ENCODE assay signal across 9 cellular contexts in genomic region chr5:138180183-138180782, GRCh38. TPM values are rescaled to one million over a fixed set of nuclear protein-coding genes. Genes with fewer than 3 reads are reported as not detected.
A peak's percentile ranks its signal among the peaks of the same experiment; 100 is the strongest.
DNase-seq lines count a peak whose midpoint lies in the region; ATAC-seq, FAIRE-seq and TF ChIP-seq lines count a peak whose summit lies in the region.
"Had no signal": no experiment of that assay in that cellular context is flagged by ENCODE, and none has a peak within 500 bp of the region (broad histone marks: within the 10 kb centered on the region; RNA-seq: fewer than 3 reads in every experiment).

No MANE protein-coding gene starts in this region.

- H3K4me1 ChIP-seq in K562 (replicated peaks in 1 of 2; ENCODE audit: control insufficient read depth in 2 of 2, insufficient read depth in 2 of 2, low read length in 2 of 2) (peaks cover 4 to 5% of the 10 kb centered on the region in 2 experiments; a peak in 2 of 5 replicates), right atrium auricular region (peaks cover 0 to 19% of the 10 kb centered on the region in 2 donors)

- H3K79me2 ChIP-seq in K562 (ENCODE audit: control insufficient read depth, insufficient read depth, low read length) = peaks cover 51% of the 10 kb centered on the region

- POLR2A ChIA-PET in K562 (lab: Yijun Ruan, JAX) = interaction anchor here (0.8 to 4.6 kb wide), 7 partner anchors 8 to 367 kb away, joined by 3 to 31 read pairs (median 3); no protein-coding TSS in a partner anchor

- BruUV-seq in K562 (replicated peaks; lab: Mats Ljungman, UMichigan) = no TSS peak

- peak overlapping the region; percentile 28; the same call in 1 of the 2 replicates for H2AFZ ChIP-seq in K562 (ENCODE audit: low read depth, low read length)

- H3K36me3 ChIP-seq in K562 (ENCODE audit: control insufficient read depth, insufficient read depth, low read length) = peaks cover 61% of the 10 kb centered on the region
- peaks cover 9% of the 10 kb centered on the region for H3K36me3 ChIP-seq in right atrium auricular region

- H3K9ac ChIP-seq in K562 (ENCODE audit: insufficient read depth in 1 of 2, low read depth in 2 of 2, low read length in 2 of 2) = peak overlapping the region in 1 of 2 experiments; percentile 97; a peak in 2 of 4 replicates

- peak; percentile 35 for DNase-seq in DMS 273 treated with DMSO at 0.1 percent for 48 hours (lab: John Stamatoyannopoulos, UW)
- peak; percentile 42 for DNase-seq in HPDE6-E6E7 (ENCODE audit: extremely low spot score)
- DNase-seq in NCI-H748 (lab: John Stamatoyannopoulos, UW; ENCODE audit: unreplicated experiment) = peak; percentile 79
- DNase-seq in K562 (ENCODE audit: extremely low read depth in 1 of 4, low spot score in 3 of 4) = peak; percentile 45 to 79 (median 53)
- DNase-seq in medulla oblongata (ENCODE audit: extremely low spot score) = peak; percentile 18
- DNase-seq in stimulated activated CD4-positive, alpha-beta T cell treated with anti-CD3 and anti-CD28 coated beads, Interleukin-4, amount 100 ng/mL, for 24 hours = no peak
- no peak for DNase-seq in activated effector memory CD4-positive, alpha-beta T cell treated with anti-CD3 and anti-CD28 coated beads, Interleukin-2, amount 50 U/mL, for 16 hours
- no peak for DNase-seq in right atrium auricular region (ENCODE audit: low spot score)

- FAIRE-seq in K562 (lab: Jason Lieb, UNC) = peak; percentile 84

- TF ChIP-seq CTCF in K562 (IDR thresholded peaks at IDR 0.05 in 2 of 3, conservative IDR thresholded peaks at IDR 0.05 in 1 of 3; ENCODE audit: insufficient read depth in 2 of 3, low read depth in 1 of 3, low read length in 3 of 3) (peak; percentile 57 to 86 (median 70)), right atrium auricular region (IDR thresholded peaks at IDR 0.05) (peak in 1 of 2 donors; percentile 28)

- no peaks in the 10 kb centered on the region for H4K20me1 ChIP-seq in K562 (replicated peaks; ENCODE audit: control insufficient read depth, insufficient read depth, low read length)

- intact Hi-C loops in K562 (cut with micrococcal nuclease) = loop anchor here (1.0 to 5.0 kb wide), 4 partner anchors 103 to 323 kb away; partner anchors contain the start of gene KDM3B

- H3K9me3 ChIP-seq in K562 (replicated peaks; ENCODE audit: control insufficient read depth, insufficient read depth, low read depth, low read length) (no peaks in the 10 kb centered on the region), right atrium auricular region (no peaks in the 10 kb centered on the region)
- H3K9me3 ChIP-seq: thoracic aorta had no signal

- CTCF ChIA-PET in K562 (lab: Yijun Ruan, JAX; ENCODE audit: low intra/inter-chr PET ratio) = interaction anchor here (0.6 to 2.2 kb wide), 4 partner anchors 42 to 636 kb away, joined by 3 to 10 read pairs (median 4); no protein-coding TSS in a partner anchor

- no peaks in the 10 kb centered on the region for H3K9me1 ChIP-seq in K562 (ENCODE audit: control insufficient read depth, insufficient read depth, low read length)

- 58% methylated on average over 5 of the region's 5 CpGs for WGBS in K562 (ENCODE audit: insufficient coverage, low coverage, missing lambda C conversion rate)

- in situ Hi-C loops in K562 (cut with MboI) = loop anchor here (5.0 to 25.0 kb wide), 2 partner anchors 102 to 232 kb away; no protein-coding TSS in a partner anchor

- TF ChIP-seq EP300 in K562 (IDR thresholded peaks at IDR 0.05; ENCODE audit: low read length) = no peak

- H3K27ac ChIP-seq in K562 (ENCODE audit: extremely low read depth, low read depth, low read length) (peak overlapping the region; percentile 99), right atrium auricular region (no peak overlapping the region)
- H3K27ac ChIP-seq: thoracic aorta had no signal

- peak; percentile 62 for ATAC-seq in K562

- peak overlapping the region; percentile 63 for H3K4me3 ChIP-seq in K562
- no peak overlapping the region for H3K4me3 ChIP-seq in right atrium auricular region
- H3K4me3 ChIP-seq: thoracic aorta had no signal

- peak overlapping the region; percentile 95 for H3K4me2 ChIP-seq in K562 (ENCODE audit: insufficient read depth, low read length)

- TF ChIP-seq RAD21 in K562 (CRISPR knock-in tag; conservative IDR thresholded peaks at IDR 0.05 in 1 of 2, IDR thresholded peaks at IDR 0.05 in 1 of 2) = peak; percentile 83 to 84

- H3K27me3 ChIP-seq in K562 (ENCODE audit: control insufficient read depth in 2 of 2, insufficient read depth in 2 of 2, low read length in 2 of 2) (no peaks in the 10 kb centered on the region), right atrium auricular region (no peaks in the 10 kb centered on the region)

- no peak for TF ChIP-seq POLR2A in K562 (conservative IDR thresholded peaks at IDR 0.05)

RNA-seq across cellular contexts. Expression of gene KIF20A, which starts 1.4 kb away (rescaled TPM):
- total RNA-seq in K562 (2011; cell fraction: chromatin; rRNA removed; ENCODE audit: low replicate concordance) = 122 and 137 TPM in 2 replicates
- 95.4 and 97.0 TPM in 2 replicates for total RNA-seq in K562 (2011; cell fraction: nucleolus; rRNA removed)
- total RNA-seq in K562 (2011; cell fraction: nucleoplasm; rRNA removed) = 81.0 and 82.0 TPM in 2 replicates
- total RNA-seq in K562 (2014; rRNA removed) = 40.8 and 44.9 TPM in 2 replicates
- total RNA-seq in K562 (2014; rRNA removed; fragmentation: Illumina TruSeq; extraction: Trizol) = 61.2 and 63.1 TPM in 2 replicates
- total RNA-seq in K562 (2015; rRNA removed; fragmentation: Illumina TruSeq; extraction: Trizol) = 51.9 and 55.5 TPM in 2 replicates
- total RNA-seq in K562 (2021) = 49.0 and 52.6 TPM in 2 replicates
- 53.9 and 57.0 TPM in 2 replicates for polyA plus RNA-seq in K562 (2011; rRNA removed)
- 31.9 and 42.7 TPM in 2 replicates for polyA plus RNA-seq in K562 (2011; cell fraction: cytosol; rRNA removed)
- polyA plus RNA-seq in K562 (2011; cell fraction: nucleus; rRNA removed) = 94.3 and 132 TPM in 2 replicates
- polyA plus RNA-seq in K562 (2012) = 28.5 and 32.7 TPM in 2 replicates
- 52.3 and 59.6 TPM in 2 replicates for polyA plus RNA-seq in K562 (2014; fragmentation: Illumina TruSeq; extraction: Trizol)
- polyA plus RNA-seq in K562 (2014; fragmentation: Nextera tagmentation; extraction: Ambion mirVana) = 10 to 100 TPM; 39.8 to 58.7 TPM
- polyA plus RNA-seq in K562 (2014; rRNA removed) = 36.8 and 39.6 TPM in 2 replicates
- 126 and 142 TPM in 2 replicates for polyA minus RNA-seq in K562 (2011; rRNA and poly(A)+ RNA removed)
- 49.5 and 58.0 TPM in 2 replicates for polyA minus RNA-seq in K562 (2011; cell fraction: cytosol; rRNA and poly(A)+ RNA removed)
- 73.5 and 136 TPM in 2 replicates for polyA minus RNA-seq in K562 (2011; cell fraction: nucleus; rRNA and poly(A)+ RNA removed)
- total RNA-seq in right atrium auricular region = 1 to 10 TPM in 1 of 2 donors, under 1 TPM in 1; 0.12 to 4.3 TPM

RNA-seq across cellular contexts. Expression of gene BRD8, which starts 1.9 kb away (rescaled TPM):
- total RNA-seq in K562 (2011; cell fraction: chromatin; rRNA removed; ENCODE audit: low replicate concordance) = 262 and 465 TPM in 2 replicates
- total RNA-seq in K562 (2011; cell fraction: nucleolus; rRNA removed) = 139 and 153 TPM in 2 replicates
- 257 and 290 TPM in 2 replicates for total RNA-seq in K562 (2011; cell fraction: nucleoplasm; rRNA removed)
- total RNA-seq in K562 (2014; rRNA removed) (53.9 and 54.6 TPM in 2 replicates), K562 (2014; rRNA removed; fragmentation: Illumina TruSeq; extraction: Trizol) (71.2 and 85.6 TPM in 2 replicates), K562 (2015; rRNA removed; fragmentation: Illumina TruSeq; extraction: Trizol) (55.2 and 57.1 TPM in 2 replicates), K562 (2021) (65.7 and 74.1 TPM in 2 replicates), right atrium auricular region (10 to 100 TPM; 20.2 to 27.3 TPM)
- polyA plus RNA-seq in K562 (2011; rRNA removed) (163 and 175 TPM in 2 replicates), K562 (2014; fragmentation: Illumina TruSeq; extraction: Trizol) (87.9 and 88.4 TPM in 2 replicates), K562 (2014; fragmentation: Nextera tagmentation; extraction: Ambion mirVana) (100 to 1,000 TPM in 1 of 2 experiments, 10 to 100 TPM in 1; 89.5 to 141 TPM), K562 (2014; rRNA removed) (76.8 and 87.0 TPM in 2 replicates)
- polyA plus RNA-seq in K562 (2011; cell fraction: cytosol; rRNA removed) = 43.2 and 73.7 TPM in 2 replicates
- polyA plus RNA-seq in K562 (2011; cell fraction: nucleus; rRNA removed) = 342 and 416 TPM in 2 replicates
- polyA plus RNA-seq in K562 (2012) = 62.7 and 76.2 TPM in 2 replicates
- 110 and 130 TPM in 2 replicates for polyA minus RNA-seq in K562 (2011; rRNA and poly(A)+ RNA removed)
- 22.6 and 38.0 TPM in 2 replicates for polyA minus RNA-seq in K562 (2011; cell fraction: cytosol; rRNA and poly(A)+ RNA removed)
- polyA minus RNA-seq in K562 (2011; cell fraction: nucleus; rRNA and poly(A)+ RNA removed) = 75.5 and 117 TPM in 2 replicates

RNA-seq across cellular contexts. Expression of gene CDC23, which starts 32.8 kb away (rescaled TPM):
- 54.9 and 94.0 TPM in 2 replicates for total RNA-seq in K562 (2011; cell fraction: chromatin; rRNA removed; ENCODE audit: low replicate concordance)
- total RNA-seq in K562 (2011; cell fraction: nucleolus; rRNA removed) = 43.7 and 49.0 TPM in 2 replicates
- total RNA-seq in K562 (2011; cell fraction: nucleoplasm; rRNA removed) = 44.3 and 54.0 TPM in 2 replicates
- total RNA-seq in K562 (2014; rRNA removed) = 34.5 and 44.1 TPM in 2 replicates
- 65.5 and 70.7 TPM in 2 replicates for total RNA-seq in K562 (2014; rRNA removed; fragmentation: Illumina TruSeq; extraction: Trizol)
- 54.8 and 58.4 TPM in 2 replicates for total RNA-seq in K562 (2015; rRNA removed; fragmentation: Illumina TruSeq; extraction: Trizol)
- 53.0 and 63.2 TPM in 2 replicates for total RNA-seq in K562 (2021)
- 88.2 and 103 TPM in 2 replicates for polyA plus RNA-seq in K562 (2011; rRNA removed)
- 37.5 and 60.2 TPM in 2 replicates for polyA plus RNA-seq in K562 (2011; cell fraction: cytosol; rRNA removed)
- 72.5 and 118 TPM in 2 replicates for polyA plus RNA-seq in K562 (2011; cell fraction: nucleus; rRNA removed)
- 35.6 and 40.4 TPM in 2 replicates for polyA plus RNA-seq in K562 (2012)
- polyA plus RNA-seq in K562 (2014; fragmentation: Illumina TruSeq; extraction: Trizol) = 64.9 and 77.9 TPM in 2 replicates
- 100 to 1,000 TPM; 123 to 157 TPM for polyA plus RNA-seq in K562 (2014; fragmentation: Nextera tagmentation; extraction: Ambion mirVana)
- polyA plus RNA-seq in K562 (2014; rRNA removed) = 56.1 and 58.0 TPM in 2 replicates
- polyA minus RNA-seq in K562 (2011; rRNA and poly(A)+ RNA removed) = 62.2 and 66.4 TPM in 2 replicates
- polyA minus RNA-seq in K562 (2011; cell fraction: cytosol; rRNA and poly(A)+ RNA removed) = 18.3 and 26.3 TPM in 2 replicates
- polyA minus RNA-seq in K562 (2011; cell fraction: nucleus; rRNA and poly(A)+ RNA removed) = 49.7 and 57.3 TPM in 2 replicates
- total RNA-seq in right atrium auricular region = 10 to 100 TPM in 1 of 2 donors, 1 to 10 TPM in 1; 9.2 to 11.6 TPM

RNA-seq across cellular contexts. Expression of gene NME5, which starts 41.1 kb away (rescaled TPM):
- not detected in 2 replicates for total RNA-seq in K562 (2011; cell fraction: chromatin; rRNA removed; ENCODE audit: low replicate concordance)
- not detected in 2 replicates for total RNA-seq in K562 (2011; cell fraction: nucleolus; rRNA removed)
- not detected in 2 replicates for total RNA-seq in K562 (2011; cell fraction: nucleoplasm; rRNA removed)
- total RNA-seq in K562 (2014; rRNA removed) = not detected in 2 replicates
- total RNA-seq in K562 (2014; rRNA removed; fragmentation: Illumina TruSeq; extraction: Trizol) = not detected in 2 replicates
- not detected in 2 replicates for total RNA-seq in K562 (2015; rRNA removed; fragmentation: Illumina TruSeq; extraction: Trizol)
- total RNA-seq in K562 (2021) = not detected in 2 replicates
- not detected in 2 replicates for polyA plus RNA-seq in K562 (2011; rRNA removed)
- not detected in 2 replicates for polyA plus RNA-seq in K562 (2011; cell fraction: cytosol; rRNA removed)
- polyA plus RNA-seq in K562 (2011; cell fraction: nucleus; rRNA removed) = not detected in 2 replicates
- not detected in 2 replicates for polyA plus RNA-seq in K562 (2012)
- not detected in 2 replicates for polyA plus RNA-seq in K562 (2014; fragmentation: Illumina TruSeq; extraction: Trizol)
- polyA plus RNA-seq in K562 (2014; fragmentation: Nextera tagmentation; extraction: Ambion mirVana) = not detected
- polyA plus RNA-seq in K562 (2014; rRNA removed) = not detected in 2 replicates
- polyA minus RNA-seq in K562 (2011; rRNA and poly(A)+ RNA removed) = not detected in 2 replicates
- polyA minus RNA-seq in K562 (2011; cell fraction: cytosol; rRNA and poly(A)+ RNA removed) = not detected in 2 replicates
- polyA minus RNA-seq in K562 (2011; cell fraction: nucleus; rRNA and poly(A)+ RNA removed) = not detected in 2 replicates
- 1 to 10 TPM; 1.0 to 3.8 TPM for total RNA-seq in right atrium auricular region

Comparison
In these comparisons a context has a peak if more than half of its experiments do, and no peak if none do; other contexts are left out.
1. DNase-seq: peak in DMS 273 treated with DMSO at 0.1 percent for 48 hours (single experiment), HPDE6-E6E7 (single experiment), NCI-H748 (single experiment), K562 (4 of 4) and medulla oblongata (single experiment); none in stimulated activated CD4-positive, alpha-beta T cell treated with anti-CD3 and anti-CD28 coated beads, Interleukin-4, amount 100 ng/mL, for 24 hours (single experiment), activated effector memory CD4-positive, alpha-beta T cell treated with anti-CD3 and anti-CD28 coated beads, Interleukin-2, amount 50 U/mL, for 16 hours (single experiment) and right atrium auricular region (single experiment).
2. RNA of gene KIF20A, which starts 1.4 kb away (total RNA-seq): 40.8 to 137 TPM in K562; 0.12 to 4.3 TPM in right atrium auricular region; every median in the first group is over 4 times any median in the second.